1 cellular context compared by ENCODE assay signal in the genomic region with DNA sequence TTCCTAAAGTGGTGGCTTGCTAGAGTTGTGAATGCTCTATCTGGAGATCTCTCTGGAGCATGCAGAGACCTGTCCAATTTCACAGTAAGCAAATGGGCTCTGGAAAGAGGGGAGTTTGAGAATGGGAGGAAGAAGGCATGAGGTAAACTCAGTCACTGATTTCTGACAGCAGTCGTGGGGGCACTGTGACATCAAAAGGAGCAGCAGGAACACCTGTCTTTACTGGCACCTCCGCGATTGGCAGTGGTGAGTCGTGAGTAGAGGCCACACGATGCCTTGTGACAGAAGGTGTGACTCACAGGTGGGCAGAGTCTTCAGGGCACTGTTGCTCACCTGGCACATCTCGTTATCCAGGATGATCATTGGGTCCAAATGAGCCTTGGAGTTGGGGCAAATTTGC.
TF ChIP-seq lines count a peak whose summit lies in the region.

No MANE protein-coding gene starts in this region.

TF ChIP-seq in H1, 55 proteins besides CTCF, POLR2A, EP300 and RAD21:
- TF ChIP-seq, protein P1, sequence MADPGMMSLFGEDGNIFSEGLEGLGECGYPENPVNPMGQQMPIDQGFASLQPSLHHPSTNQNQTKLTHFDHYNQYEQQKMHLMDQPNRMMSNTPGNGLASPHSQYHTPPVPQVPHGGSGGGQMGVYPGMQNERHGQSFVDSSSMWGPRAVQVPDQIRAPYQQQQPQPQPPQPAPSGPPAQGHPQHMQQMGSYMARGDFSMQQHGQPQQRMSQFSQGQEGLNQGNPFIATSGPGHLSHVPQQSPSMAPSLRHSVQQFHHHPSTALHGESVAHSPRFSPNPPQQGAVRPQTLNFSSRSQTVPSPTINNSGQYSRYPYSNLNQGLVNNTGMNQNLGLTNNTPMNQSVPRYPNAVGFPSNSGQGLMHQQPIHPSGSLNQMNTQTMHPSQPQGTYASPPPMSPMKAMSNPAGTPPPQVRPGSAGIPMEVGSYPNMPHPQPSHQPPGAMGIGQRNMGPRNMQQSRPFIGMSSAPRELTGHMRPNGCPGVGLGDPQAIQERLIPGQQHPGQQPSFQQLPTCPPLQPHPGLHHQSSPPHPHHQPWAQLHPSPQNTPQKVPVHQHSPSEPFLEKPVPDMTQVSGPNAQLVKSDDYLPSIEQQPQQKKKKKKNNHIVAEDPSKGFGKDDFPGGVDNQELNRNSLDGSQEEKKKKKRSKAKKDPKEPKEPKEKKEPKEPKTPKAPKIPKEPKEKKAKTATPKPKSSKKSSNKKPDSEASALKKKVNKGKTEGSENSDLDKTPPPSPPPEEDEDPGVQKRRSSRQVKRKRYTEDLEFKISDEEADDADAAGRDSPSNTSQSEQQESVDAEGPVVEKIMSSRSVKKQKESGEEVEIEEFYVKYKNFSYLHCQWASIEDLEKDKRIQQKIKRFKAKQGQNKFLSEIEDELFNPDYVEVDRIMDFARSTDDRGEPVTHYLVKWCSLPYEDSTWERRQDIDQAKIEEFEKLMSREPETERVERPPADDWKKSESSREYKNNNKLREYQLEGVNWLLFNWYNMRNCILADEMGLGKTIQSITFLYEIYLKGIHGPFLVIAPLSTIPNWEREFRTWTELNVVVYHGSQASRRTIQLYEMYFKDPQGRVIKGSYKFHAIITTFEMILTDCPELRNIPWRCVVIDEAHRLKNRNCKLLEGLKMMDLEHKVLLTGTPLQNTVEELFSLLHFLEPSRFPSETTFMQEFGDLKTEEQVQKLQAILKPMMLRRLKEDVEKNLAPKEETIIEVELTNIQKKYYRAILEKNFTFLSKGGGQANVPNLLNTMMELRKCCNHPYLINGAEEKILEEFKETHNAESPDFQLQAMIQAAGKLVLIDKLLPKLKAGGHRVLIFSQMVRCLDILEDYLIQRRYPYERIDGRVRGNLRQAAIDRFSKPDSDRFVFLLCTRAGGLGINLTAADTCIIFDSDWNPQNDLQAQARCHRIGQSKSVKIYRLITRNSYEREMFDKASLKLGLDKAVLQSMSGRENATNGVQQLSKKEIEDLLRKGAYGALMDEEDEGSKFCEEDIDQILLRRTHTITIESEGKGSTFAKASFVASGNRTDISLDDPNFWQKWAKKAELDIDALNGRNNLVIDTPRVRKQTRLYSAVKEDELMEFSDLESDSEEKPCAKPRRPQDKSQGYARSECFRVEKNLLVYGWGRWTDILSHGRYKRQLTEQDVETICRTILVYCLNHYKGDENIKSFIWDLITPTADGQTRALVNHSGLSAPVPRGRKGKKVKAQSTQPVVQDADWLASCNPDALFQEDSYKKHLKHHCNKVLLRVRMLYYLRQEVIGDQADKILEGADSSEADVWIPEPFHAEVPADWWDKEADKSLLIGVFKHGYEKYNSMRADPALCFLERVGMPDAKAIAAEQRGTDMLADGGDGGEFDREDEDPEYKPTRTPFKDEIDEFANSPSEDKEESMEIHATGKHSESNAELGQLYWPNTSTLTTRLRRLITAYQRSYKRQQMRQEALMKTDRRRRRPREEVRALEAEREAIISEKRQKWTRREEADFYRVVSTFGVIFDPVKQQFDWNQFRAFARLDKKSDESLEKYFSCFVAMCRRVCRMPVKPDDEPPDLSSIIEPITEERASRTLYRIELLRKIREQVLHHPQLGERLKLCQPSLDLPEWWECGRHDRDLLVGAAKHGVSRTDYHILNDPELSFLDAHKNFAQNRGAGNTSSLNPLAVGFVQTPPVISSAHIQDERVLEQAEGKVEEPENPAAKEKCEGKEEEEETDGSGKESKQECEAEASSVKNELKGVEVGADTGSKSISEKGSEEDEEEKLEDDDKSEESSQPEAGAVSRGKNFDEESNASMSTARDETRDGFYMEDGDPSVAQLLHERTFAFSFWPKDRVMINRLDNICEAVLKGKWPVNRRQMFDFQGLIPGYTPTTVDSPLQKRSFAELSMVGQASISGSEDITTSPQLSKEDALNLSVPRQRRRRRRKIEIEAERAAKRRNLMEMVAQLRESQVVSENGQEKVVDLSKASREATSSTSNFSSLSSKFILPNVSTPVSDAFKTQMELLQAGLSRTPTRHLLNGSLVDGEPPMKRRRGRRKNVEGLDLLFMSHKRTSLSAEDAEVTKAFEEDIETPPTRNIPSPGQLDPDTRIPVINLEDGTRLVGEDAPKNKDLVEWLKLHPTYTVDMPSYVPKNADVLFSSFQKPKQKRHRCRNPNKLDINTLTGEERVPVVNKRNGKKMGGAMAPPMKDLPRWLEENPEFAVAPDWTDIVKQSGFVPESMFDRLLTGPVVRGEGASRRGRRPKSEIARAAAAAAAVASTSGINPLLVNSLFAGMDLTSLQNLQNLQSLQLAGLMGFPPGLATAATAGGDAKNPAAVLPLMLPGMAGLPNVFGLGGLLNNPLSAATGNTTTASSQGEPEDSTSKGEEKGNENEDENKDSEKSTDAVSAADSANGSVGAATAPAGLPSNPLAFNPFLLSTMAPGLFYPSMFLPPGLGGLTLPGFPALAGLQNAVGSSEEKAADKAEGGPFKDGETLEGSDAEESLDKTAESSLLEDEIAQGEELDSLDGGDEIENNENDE (IDR thresholded peaks at IDR 0.05; ENCODE audit: insufficient replicate concordance, low read length): no peak
- no peak for TF ChIP-seq CREB1 (IDR thresholded peaks at IDR 0.05)
- no peak for TF ChIP-seq SAP30 (IDR thresholded peaks at IDR 0.05; ENCODE audit: insufficient read depth, insufficient replicate concordance, low read length)
- TF ChIP-seq SIX5 (IDR thresholded peaks at IDR 0.05; ENCODE audit: low read depth, low read length): no peak
- TF ChIP-seq, protein P2, sequence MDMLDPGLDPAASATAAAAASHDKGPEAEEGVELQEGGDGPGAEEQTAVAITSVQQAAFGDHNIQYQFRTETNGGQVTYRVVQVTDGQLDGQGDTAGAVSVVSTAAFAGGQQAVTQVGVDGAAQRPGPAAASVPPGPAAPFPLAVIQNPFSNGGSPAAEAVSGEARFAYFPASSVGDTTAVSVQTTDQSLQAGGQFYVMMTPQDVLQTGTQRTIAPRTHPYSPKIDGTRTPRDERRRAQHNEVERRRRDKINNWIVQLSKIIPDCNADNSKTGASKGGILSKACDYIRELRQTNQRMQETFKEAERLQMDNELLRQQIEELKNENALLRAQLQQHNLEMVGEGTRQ (IDR thresholded peaks at IDR 0.05; ENCODE audit: low read length): no peak
- TF ChIP-seq FOSL1 (IDR thresholded peaks at IDR 0.05; ENCODE audit: insufficient read depth, low read depth, low read length): no peak
- no peak for TF ChIP-seq BCL11A (IDR thresholded peaks at IDR 0.05; ENCODE audit: low read depth in 2 of 2, low read length in 2 of 2)
